Comparison of ENCODE assay signal across 1 cellular context in genomic region chr3:28320981-28321380, GRCh38.
TF ChIP-seq lines count a peak whose summit lies in the region.

No MANE protein-coding gene starts in this region.

TF ChIP-seq in HepG2, 621 proteins besides CTCF, POLR2A, EP300 and RAD21 (continued from another document and continues in another):
- TF ChIP-seq AHDC1 (CRISPR knock-in tag; IDR thresholded peaks at IDR 0.05; ENCODE audit: borderline replicate concordance) (peak; percentile 75; the same call in 1 of the 2 replicates), CC2D1A (CRISPR knock-in tag; IDR thresholded peaks at IDR 0.05) (no peak), EHMT2 (IDR thresholded peaks at IDR 0.05; ENCODE audit: borderline replicate concordance, low read depth, low read length) (peak; percentile 62; the same call in 1 of the 2 replicates), KLF12 (CRISPR knock-in tag; IDR thresholded peaks at IDR 0.05; ENCODE audit: borderline replicate concordance) (no peak), MAX (IDR thresholded peaks at IDR 0.05) (no peak), NR0B2 (CRISPR knock-in tag; IDR thresholded peaks at IDR 0.05) (no peak), ZNF772 (CRISPR knock-in tag; IDR thresholded peaks at IDR 0.05) (no peak), ZBTB37 (CRISPR knock-in tag; IDR thresholded peaks at IDR 0.05) (no peak), SMAD3 (CRISPR knock-in tag; IDR thresholded peaks at IDR 0.05) (no peak), TRIM22 (IDR thresholded peaks at IDR 0.05) (no peak), SRY (CRISPR knock-in tag; IDR thresholded peaks at IDR 0.05) (no peak), KLF13 (CRISPR knock-in tag; IDR thresholded peaks at IDR 0.05) (no peak), MEIS1 (CRISPR knock-in tag; IDR thresholded peaks at IDR 0.05; ENCODE audit: borderline replicate concordance) (no peak), SNAPC2 (CRISPR knock-in tag; IDR thresholded peaks at IDR 0.05) (no peak), PAXIP1 (CRISPR knock-in tag; conservative IDR thresholded peaks at IDR 0.05) (peak; percentile 77), ERF (CRISPR knock-in tag; IDR thresholded peaks at IDR 0.05) (no peak), ZNF510 (CRISPR knock-in tag; IDR thresholded peaks at IDR 0.05; ENCODE audit: low read depth) (no peak), PLRG1 (conservative IDR thresholded peaks at IDR 0.05) (no peak), NR2F2 (IDR thresholded peaks at IDR 0.05; ENCODE audit: borderline replicate concordance, low read depth) (peak; percentile 48; the same call in 1 of the 2 replicates), ZNF572 (CRISPR knock-in tag; IDR thresholded peaks at IDR 0.05) (no peak), MXD3 (CRISPR knock-in tag; IDR thresholded peaks at IDR 0.05) (no peak), TMF1 (CRISPR knock-in tag; IDR thresholded peaks at IDR 0.05; ENCODE audit: low read depth) (no peak), MED8 (CRISPR knock-in tag; IDR thresholded peaks at IDR 0.05; ENCODE audit: insufficient replicate concordance) (no peak), SMAD1 (CRISPR knock-in tag; IDR thresholded peaks at IDR 0.05; ENCODE audit: borderline replicate concordance, low read depth) (no peak), IRF2 (CRISPR knock-in tag; IDR thresholded peaks at IDR 0.05) (no peak), ZC3H13 (CRISPR knock-in tag; IDR thresholded peaks at IDR 0.05) (no peak), ZFY (CRISPR knock-in tag; IDR thresholded peaks at IDR 0.05) (no peak), BRCA1 (CRISPR knock-in tag; IDR thresholded peaks at IDR 0.05) (no peak), ZNF788 (CRISPR knock-in tag; IDR thresholded peaks at IDR 0.05; ENCODE audit: borderline replicate concordance) (no peak), TBX2 (CRISPR knock-in tag; IDR thresholded peaks at IDR 0.05; ENCODE audit: borderline replicate concordance) (no peak), ZNF674 (CRISPR knock-in tag; IDR thresholded peaks at IDR 0.05; ENCODE audit: low read depth) (no peak), SIX1 (CRISPR knock-in tag; IDR thresholded peaks at IDR 0.05; ENCODE audit: borderline replicate concordance) (no peak), ZSCAN20 (CRISPR knock-in tag; IDR thresholded peaks at IDR 0.05; ENCODE audit: borderline replicate concordance) (no peak), RCOR2 (CRISPR knock-in tag; IDR thresholded peaks at IDR 0.05) (0 out of 2 replicates have a peak, but pooled peaks have one; percentile 30), BRF2 (CRISPR knock-in tag; IDR thresholded peaks at IDR 0.05) (no peak), ZNF160 (CRISPR knock-in tag; IDR thresholded peaks at IDR 0.05) (no peak), ZBED4 (CRISPR knock-in tag; IDR thresholded peaks at IDR 0.05; ENCODE audit: borderline replicate concordance) (no peak), TFE3 (CRISPR knock-in tag; IDR thresholded peaks at IDR 0.05) (no peak), ZNF225 (CRISPR knock-in tag; IDR thresholded peaks at IDR 0.05) (no peak)
